In the genomic region with DNA sequence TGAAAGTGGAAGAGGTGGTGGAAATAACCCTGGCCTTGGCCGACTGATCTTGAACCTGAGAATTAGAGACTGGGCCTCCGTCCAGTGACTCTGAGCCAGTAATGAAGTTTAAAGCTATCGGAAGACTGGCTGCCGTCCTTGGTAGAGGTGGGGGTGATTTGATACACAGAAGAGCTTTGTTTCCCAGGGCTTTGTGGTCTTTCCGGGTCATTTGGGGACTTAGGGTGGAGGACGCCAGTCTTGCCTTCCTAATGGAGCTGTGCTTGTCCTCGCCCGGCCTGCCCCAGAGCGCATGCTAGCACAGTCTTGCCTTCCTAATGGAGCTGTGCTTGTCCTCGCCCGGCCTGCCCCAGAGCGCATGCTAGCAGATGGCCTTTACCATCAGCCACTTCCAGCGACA, we compare ENCODE assay signal across 15 cellular contexts.
DNase-seq lines count a peak whose midpoint lies in the region; ATAC-seq, FAIRE-seq and TF ChIP-seq lines count a peak whose summit lies in the region.
"Had no signal": no experiment of that assay in that cellular context is flagged by ENCODE, and none has a peak within 500 bp of the region (broad histone marks: within the 10 kb centered on the region; RNA-seq: fewer than 3 reads in every experiment).

No MANE protein-coding gene starts in this region.

- H3K4me1 Mint-ChIP-seq in nephron progenitor cell: peaks cover 64% of the 10 kb centered on the region

- peak; percentile 93 for DNase-seq in WERI-Rb-1
- peak in 2 of 5 donors; percentile 67 to 69 for DNase-seq in heart left ventricle
- no peak for DNase-seq in nephron progenitor cell
- DNase-seq in testis: peak; percentile 85
- no peak for DNase-seq in activated gamma-delta T cell (lab: John Stamatoyannopoulos, UW)
- no peak for DNase-seq in HTR-8/SVneo (ENCODE audit: insufficient read length, low spot score)
- no peak for DNase-seq in DMS79 treated with DMSO at 0.1 percent for 48 hours (lab: John Stamatoyannopoulos, UW)
- DNase-seq: activated CD4-positive, alpha-beta T cell treated with anti-CD3 and anti-CD28 coated beads for 48 hours; activated gamma-delta T cell treated with Interleukin-2 at 50 U/mL for 16 hours; Calu3; islet precursor cell; midbrain; NCI-H1417 treated with DMSO at 0.1 percent for 48 hours; NCI-H2171; nucleus accumbens had no signal

- H3K4me3 Mint-ChIP-seq in nephron progenitor cell: no peak overlapping the region

- TF ChIP-seq CTCF in WERI-Rb-1 (IDR thresholded peaks at IDR 0.05; ENCODE audit: low read depth, low read length) (no peak), heart left ventricle (IDR thresholded peaks at IDR 0.05) (no peak), nephron progenitor cell (IDR thresholded peaks at IDR 0.05) (no peak), testis (IDR thresholded peaks at IDR 0.05) (no peak)

- H3K27ac ChIP-seq in WERI-Rb-1 (no peak overlapping the region; the same call in 1 of the 2 replicates), heart left ventricle (peak overlapping the region; percentile 11 to 91 (median 64)), testis (peak overlapping the region in 1 of 2 donors; percentile 88)

- peaks cover 3% of the 10 kb centered on the region for H3K27me3 Mint-ChIP-seq in nephron progenitor cell (ENCODE audit: low read depth, poor library complexity)

- H3K4me3 ChIP-seq in WERI-Rb-1 (ENCODE audit: low read depth, low read length) (no peak overlapping the region), heart left ventricle (no peak overlapping the region), testis (no peak overlapping the region)

- H3K27ac Mint-ChIP-seq in nephron progenitor cell: peak overlapping the region; percentile 39

- no peak for FAIRE-seq in HTR-8/SVneo (lab: Jason Lieb, UNC)

- H3K9me3 Mint-ChIP-seq in nephron progenitor cell: no peaks in the 10 kb centered on the region

- 26 to 40% (median 33%) methylated on average over 13 of the region's 13 CpGs for WGBS in heart left ventricle, 4 donors
- 30 to 45% methylated on average over 13 of the region's 13 CpGs for WGBS in testis, 2 donors

- H3K36me3 ChIP-seq in WERI-Rb-1 (peaks cover 7% of the 10 kb centered on the region; the same call in 1 of the 2 replicates), heart left ventricle (no peaks in the 10 kb centered on the region), testis (ENCODE audit: low read depth, missing control alignments) (no peaks in the 10 kb centered on the region)

- peaks cover 0 to 66% (median 37%) of the 10 kb centered on the region in 12 donors for H3K4me1 ChIP-seq in heart left ventricle
- peaks cover 77% of the 10 kb centered on the region for H3K4me1 ChIP-seq in testis

- H3K9me3 ChIP-seq in WERI-Rb-1 (ENCODE audit: severe bottlenecking): no peaks in the 10 kb centered on the region
- no peaks in the 10 kb centered on the region for H3K9me3 ChIP-seq in heart left ventricle
- no peaks in the 10 kb centered on the region for H3K9me3 ChIP-seq in testis

- H3K27me3 ChIP-seq in WERI-Rb-1 (ENCODE audit: insufficient read depth, low read depth, severe bottlenecking): no peaks in the 10 kb centered on the region
- no peaks in the 10 kb centered on the region for H3K27me3 ChIP-seq in heart left ventricle
- H3K27me3 ChIP-seq in testis: no peaks in the 10 kb centered on the region

- peak; percentile 23 to 56 (median 44) for ATAC-seq in heart left ventricle

- peaks cover 11% of the 10 kb centered on the region for H3K36me3 Mint-ChIP-seq in nephron progenitor cell (ENCODE audit: low read depth)

- intact Hi-C loops in heart left ventricle (cut with DNase I): loop anchor here in 2 of 10 donors (5.0 to 10.0 kb wide), 2 partner anchors 104 to 106 kb away; no protein-coding TSS in a partner anchor
- intact Hi-C loops in testis (cut with DNase I; ENCODE audit: low total_unique reads): no loop called here

- TF ChIP-seq POLR2A in heart left ventricle (IDR thresholded peaks at IDR 0.05): no peak
- no peak for TF ChIP-seq POLR2A in testis (IDR thresholded peaks at IDR 0.05)

Comparison
In these comparisons a context has a peak if more than half of its experiments do, and no peak if none do; other contexts are left out.
1. DNase-seq: peak in WERI-Rb-1 (single experiment) and testis (single experiment); none in nephron progenitor cell (single experiment), activated gamma-delta T cell (single experiment), HTR-8/SVneo (single experiment) and DMS79 treated with DMSO at 0.1 percent for 48 hours (single experiment).